Comparison of ENCODE assay signal across 21 cellular contexts in the genomic region with DNA sequence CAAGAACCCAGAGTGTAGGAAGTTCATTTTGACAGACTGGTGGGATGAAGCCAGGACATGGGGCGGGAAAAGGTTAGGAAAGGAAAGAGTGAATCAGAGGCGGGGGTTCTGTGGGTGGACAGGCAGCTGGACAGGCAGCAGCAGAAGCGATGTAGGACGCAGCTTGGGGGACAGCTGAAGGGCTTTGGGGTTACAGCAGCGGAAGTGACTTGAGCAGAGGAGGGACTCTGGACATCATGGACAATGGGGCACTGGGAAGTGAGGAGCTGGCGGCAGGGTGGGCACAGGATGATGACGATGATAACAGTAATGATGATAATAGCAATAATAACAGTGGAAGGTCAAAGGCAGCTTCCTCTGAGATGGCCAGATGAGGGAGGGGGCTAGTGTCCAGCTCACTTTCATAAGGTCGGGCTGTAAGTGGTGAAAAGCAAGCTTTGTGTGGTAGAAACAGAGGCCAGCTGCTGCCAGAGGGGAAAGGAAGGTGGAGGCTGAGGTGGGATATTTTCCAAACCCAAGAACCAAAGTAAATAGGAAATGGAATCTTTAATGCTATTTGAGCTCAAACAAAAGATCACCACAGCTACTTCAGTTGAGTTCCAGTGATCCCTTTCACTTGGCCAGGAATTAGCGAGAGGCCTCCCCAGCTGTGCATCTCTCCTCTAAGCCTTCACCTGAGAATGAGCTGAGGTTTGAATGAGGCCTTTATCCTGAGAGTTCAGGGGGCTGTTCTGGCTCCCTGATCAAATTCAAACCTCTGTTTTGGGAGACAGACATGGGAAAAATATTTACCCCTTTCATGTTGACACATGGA.
A peak's percentile ranks its signal among the peaks of the same experiment; 100 is the strongest.
DNase-seq lines count a peak whose midpoint lies in the region; ATAC-seq and TF ChIP-seq lines count a peak whose summit lies in the region.
"Had no signal": no experiment of that assay in that cellular context is flagged by ENCODE, and none has a peak within 500 bp of the region (broad histone marks: within the 10 kb centered on the region; RNA-seq: fewer than 3 reads in every experiment).

No MANE protein-coding gene starts in this region.

- no peak overlapping the region for H3K23ac ChIP-seq in neuronal stem cell (ENCODE audit: low read depth, low read length, poor library complexity)

- H3K4me2 ChIP-seq in neuronal stem cell (ENCODE audit: insufficient read depth, low read length, poor library complexity, severe bottlenecking) = no peak overlapping the region

- no peak overlapping the region for H3K9ac ChIP-seq in neuronal stem cell (ENCODE audit: low read depth, low read length, poor library complexity)
- H3K9ac ChIP-seq: GM23248 had no signal

- H3K27ac ChIP-seq in heart left ventricle (peak overlapping the region in 4 of 12 donors; percentile 3 to 45 (median 30)), left ventricle myocardium inferior (replicated peaks) (no peak overlapping the region), lower lobe of right lung (no peak overlapping the region), neuronal stem cell (replicated peaks; ENCODE audit: low read length) (no peak overlapping the region)
- H3K27ac ChIP-seq: GM23248, SJCRH30 had no signal

- no peak overlapping the region for H2AFZ ChIP-seq in neuronal stem cell (ENCODE audit: low read length)
- H2AFZ ChIP-seq: GM23248 had no signal

- no peaks in the 10 kb centered on the region for H3K36me3 ChIP-seq in heart left ventricle
- no peaks in the 10 kb centered on the region for H3K36me3 ChIP-seq in left ventricle myocardium inferior
- H3K36me3 ChIP-seq in lower lobe of right lung = no peaks in the 10 kb centered on the region
- H3K36me3 ChIP-seq in neuronal stem cell (replicated peaks in 1 of 2; ENCODE audit: control insufficient read depth in 2 of 2, insufficient read depth in 2 of 2, low read length in 2 of 2) = no peaks in the 10 kb centered on the region
- H3K36me3 ChIP-seq: SJCRH30 had no signal

- no peaks in the 10 kb centered on the region for H3K4me1 ChIP-seq in heart left ventricle
- H3K4me1 ChIP-seq in left ventricle myocardium inferior = no peaks in the 10 kb centered on the region
- H3K4me1 ChIP-seq in lower lobe of right lung = no peaks in the 10 kb centered on the region
- peaks cover 0 to 7% of the 10 kb centered on the region in 2 donors for H3K4me1 ChIP-seq in neuronal stem cell (ENCODE audit: control insufficient read depth in 2 of 2, insufficient read depth in 1 of 2, low read depth in 1 of 2, low read length in 2 of 2)
- H3K4me1 ChIP-seq: SJCRH30 had no signal

- H3K18ac ChIP-seq in neuronal stem cell (ENCODE audit: low read length) = peak overlapping the region; percentile 31

- H3K27me3 ChIP-seq in heart left ventricle = no peaks in the 10 kb centered on the region
- H3K27me3 ChIP-seq in left ventricle myocardium inferior (ENCODE audit: low read depth) = no peaks in the 10 kb centered on the region
- no peaks in the 10 kb centered on the region for H3K27me3 ChIP-seq in lower lobe of right lung (ENCODE audit: low read depth)
- no peaks in the 10 kb centered on the region for H3K27me3 ChIP-seq in neuronal stem cell (ENCODE audit: control insufficient read depth in 3 of 3, insufficient read depth in 3 of 3, low read depth in 1 of 3, low read length in 3 of 3)

- H3K4ac ChIP-seq in neuronal stem cell (ENCODE audit: low read length) = no peak overlapping the region

- H2BK15ac ChIP-seq in neuronal stem cell (ENCODE audit: low read length) = no peak overlapping the region

- no peak for TF ChIP-seq CTCF in heart left ventricle (IDR thresholded peaks at IDR 0.05)
- no peak for TF ChIP-seq CTCF in left ventricle myocardium inferior (IDR thresholded peaks at IDR 0.05; ENCODE audit: borderline replicate concordance)
- no peak for TF ChIP-seq CTCF in lower lobe of right lung (IDR thresholded peaks at IDR 0.05)

- no peak overlapping the region for H2BK120ac ChIP-seq in neuronal stem cell (ENCODE audit: low read depth, low read length)

- WGBS in heart left ventricle, 4 donors = 55 to 72% (median 61%) methylated on average over 9 of the region's 9 CpGs
- WGBS in neuronal stem cell (ENCODE audit: extremely low coverage in 2 of 2, insufficient read length in 2 of 2, insufficient replicate concordance in 1 of 2), 2 donors = no CpG with 5 or more reads among the region's 9 CpGs

- H4K91ac ChIP-seq in neuronal stem cell (ENCODE audit: low read depth, low read length, poor library complexity) = no peak overlapping the region

- peak; percentile 47 to 80 (median 68) for ATAC-seq in heart left ventricle
- no peak for ATAC-seq in lower lobe of right lung

- no peak overlapping the region for H2BK5ac ChIP-seq in neuronal stem cell (ENCODE audit: low read length)

- H3K9me3 ChIP-seq in heart left ventricle (no peaks in the 10 kb centered on the region), left ventricle myocardium inferior (replicated peaks) (no peaks in the 10 kb centered on the region), lower lobe of right lung (no peaks in the 10 kb centered on the region), neuronal stem cell (replicated peaks in 1 of 2; ENCODE audit: control insufficient read depth in 2 of 2, insufficient read depth in 1 of 2, low read depth in 1 of 2, low read length in 2 of 2) (no peaks in the 10 kb centered on the region)
- H3K9me3 ChIP-seq: SJCRH30 had no signal

- no peak overlapping the region for H3K14ac ChIP-seq in neuronal stem cell (ENCODE audit: low read length)

- intact Hi-C loops in heart left ventricle (cut with DNase I) (no loop called here), left ventricle myocardium inferior (cut with micrococcal nuclease) (loop anchor here (10.0 kb wide), 1 partner anchor 61 kb away; no protein-coding TSS in a partner anchor), lower lobe of right lung (cut with DNase I) (no loop called here)

- H3K4me3 ChIP-seq in heart left ventricle (no peak overlapping the region), left ventricle myocardium inferior (no peak overlapping the region), lower lobe of right lung (no peak overlapping the region), neuronal stem cell (ENCODE audit: low read length in 2 of 2) (no peak overlapping the region)
- H3K4me3 ChIP-seq: GM23248, SJCRH30 had no signal

- DNase-seq in heart left ventricle = peak in 3 of 5 donors; percentile 28 to 64 (median 33)
- no peak for DNase-seq in left ventricle myocardium inferior
- DNase-seq in dermis microvascular lymphatic vessel endothelial cell (ENCODE audit: low read depth in 2 of 2) = peak; percentile 21 to 40
- DNase-seq in lower lobe of right lung = peak; percentile 22
- peak; percentile 4 for DNase-seq in neuronal stem cell (ENCODE audit: low spot score)
- DNase-seq in kidney tubule cell (ENCODE audit: low spot score) = no peak
- DNase-seq in T-helper 1 cell = no peak
- DNase-seq: Calu3, DMS153, DND-41, GM23248, H9, KBM-7, MV-4-11, NCI-H1105, NCI-H1436 treated with DMSO at 0.1 percent for 48 hours, NCI-H187 treated with DMSO at 0.1 percent for 48 hours, NCI-H2171 treated with DMSO at 0.1 percent for 48 hours, NCI-H345, NCI-H510A treated with DMSO at 0.1 percent for 48 hours had no signal

- no peak for TF ChIP-seq POLR2A in heart left ventricle (IDR thresholded peaks at IDR 0.05)

- no peak overlapping the region for H2AK5ac ChIP-seq in neuronal stem cell (ENCODE audit: low read depth, low read length)

- H2BK12ac ChIP-seq in neuronal stem cell (ENCODE audit: low read length) = no peak overlapping the region

- H3K79me1 ChIP-seq in neuronal stem cell (ENCODE audit: low read depth, low read length) = no peaks in the 10 kb centered on the region

- no peak overlapping the region for H4K8ac ChIP-seq in neuronal stem cell (ENCODE audit: low read depth, low read length)

Comparison
In these comparisons a context has a peak if more than half of its experiments do, and no peak if none do; other contexts are left out.
1. DNase-seq: peak in heart left ventricle (3 of 5), dermis microvascular lymphatic vessel endothelial cell (2 of 2), lower lobe of right lung (single experiment) and neuronal stem cell (single experiment); none in left ventricle myocardium inferior (single experiment), kidney tubule cell (single experiment) and T-helper 1 cell (0 of 5).
2. ATAC-seq: peak in heart left ventricle (4 of 4); none in lower lobe of right lung (0 of 2).